21 cellular contexts compared by ENCODE assay signal in the genomic region with DNA sequence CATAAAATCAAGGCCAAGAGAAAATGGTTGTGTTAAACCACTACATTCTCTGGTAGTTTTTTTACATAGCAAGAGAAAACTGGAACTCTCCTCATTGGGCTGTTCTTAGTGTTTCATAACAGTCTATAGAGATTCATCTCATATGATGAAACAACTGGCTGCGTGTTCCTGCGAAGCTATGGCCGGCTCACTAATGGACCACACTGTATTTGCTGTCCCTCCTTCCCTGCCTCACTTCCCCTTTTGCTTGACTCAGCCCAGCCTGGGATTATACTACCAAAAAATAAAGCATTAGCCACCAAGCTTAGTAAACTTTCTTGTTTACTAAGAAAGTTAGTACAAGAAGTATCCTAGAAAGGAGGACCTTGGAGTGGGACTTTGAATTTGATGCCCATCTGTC. TPM values are rescaled to one million over a fixed set of nuclear protein-coding genes. Genes with fewer than 3 reads are reported as not detected.
DNase-seq lines count a peak whose midpoint lies in the region; ATAC-seq and TF ChIP-seq lines count a peak whose summit lies in the region.
"Had no signal": no experiment of that assay in that cellular context is flagged by ENCODE, and none has a peak within 500 bp of the region (broad histone marks: within the 10 kb centered on the region; RNA-seq: fewer than 3 reads in every experiment).

No MANE protein-coding gene starts in this region.

- no peaks in the 10 kb centered on the region for H3K9me3 ChIP-seq in left lung
- H3K9me3 ChIP-seq: BLaER1 treated with 17β-estradiol and CSF1 and Interleukin-3, amounts not matched to agents 10 nM and 100 nM; MG63; Peyer's patch; SK-N-SH had no signal

- no peaks in the 10 kb centered on the region for H3K36me3 Mint-ChIP-seq in activated T-helper 2 cell treated with anti-CD3 and anti-CD28 coated beads, Interferon-gamma antibody, Interleukin-2, Interleukin-4, amounts not matched to agents 10 μg/mL and 5 μg/mL and 100 μg/mL, durations not matched to agents 14 hours and 24 hours and 36 hours (ENCODE audit: low read depth)

- H3K27ac Mint-ChIP-seq in activated T-helper 2 cell treated with anti-CD3 and anti-CD28 coated beads, Interferon-gamma antibody, Interleukin-2, Interleukin-4, amounts not matched to agents 10 μg/mL and 5 μg/mL and 100 μg/mL, durations not matched to agents 14 hours and 24 hours and 36 hours, result no peak overlapping the region

- no peak overlapping the region for H3K27ac ChIP-seq in left lung
- H3K27ac ChIP-seq: BLaER1 treated with 17β-estradiol and CSF1 and Interleukin-3, amounts not matched to agents 10 nM and 100 nM; GM23248; Peyer's patch had no signal

- ATAC-seq in left lung, result peak; percentile 43
- ATAC-seq in HG03571 (IDR thresholded peaks at IDR 0.05; ENCODE audit: unreplicated experiment), result no peak
- ATAC-seq: HepG2, Right ventricle myocardium inferior had no signal

- H3K27me3 Mint-ChIP-seq in activated T-helper 2 cell treated with anti-CD3 and anti-CD28 coated beads, Interferon-gamma antibody, Interleukin-2, Interleukin-4, amounts not matched to agents 10 μg/mL and 5 μg/mL and 100 μg/mL, durations not matched to agents 14 hours and 24 hours and 36 hours (ENCODE audit: low read depth), result peaks cover 2% of the 10 kb centered on the region

- no peaks in the 10 kb centered on the region for H3K4me1 Mint-ChIP-seq in activated T-helper 2 cell treated with anti-CD3 and anti-CD28 coated beads, Interferon-gamma antibody, Interleukin-2, Interleukin-4, amounts not matched to agents 10 μg/mL and 5 μg/mL and 100 μg/mL, durations not matched to agents 14 hours and 24 hours and 36 hours (ENCODE audit: low read depth)

- no peaks in the 10 kb centered on the region for H3K36me3 ChIP-seq in left lung
- H3K36me3 ChIP-seq: BLaER1 treated with 17β-estradiol and CSF1 and Interleukin-3, amounts not matched to agents 10 nM and 100 nM; MG63; Peyer's patch had no signal

- H3K4me1 ChIP-seq in left lung, result no peaks in the 10 kb centered on the region
- H3K4me1 ChIP-seq: BLaER1 treated with 17β-estradiol and CSF1 and Interleukin-3, amounts not matched to agents 10 nM and 100 nM; Peyer's patch had no signal

- peak; percentile 55 for DNase-seq in CD1c-positive myeloid dendritic cell (ENCODE audit: extremely low spot score)
- DNase-seq in MV-4-11 (lab: John Stamatoyannopoulos, UW), result peak; percentile 94
- peak; percentile 80 for DNase-seq in SKM-1 treated with dmso at 0.1 percent for 144 hours (lab: John Stamatoyannopoulos, UW; ENCODE audit: unreplicated experiment)
- DNase-seq in left lung, result no peak
- no peak for DNase-seq in hippocampal formation (lab: John Stamatoyannopoulos, UW)
- DNase-seq in activated T-helper 2 cell treated with anti-CD3 and anti-CD28 coated beads, Interferon-gamma antibody, Interleukin-2, Interleukin-4, amounts not matched to agents 10 μg/mL and 5 μg/mL and 100 μg/mL, durations not matched to agents 14 hours and 24 hours and 36 hours (ENCODE audit: low spot score), result no peak
- DNase-seq in NCI-H1694 (lab: John Stamatoyannopoulos, UW), result no peak
- DNase-seq: DND-41, GM23248, MG63, NCI-H1417, NCI-H1930, NCI-H2171, NCI-H446 treated with DMSO at 0.1 percent for 48 hours, NCI-H748 treated with DMSO at 0.1 percent for 48 hours, Peyer's patch, SK-N-SH had no signal

- H3K9me3 Mint-ChIP-seq in activated T-helper 2 cell treated with anti-CD3 and anti-CD28 coated beads, Interferon-gamma antibody, Interleukin-2, Interleukin-4, amounts not matched to agents 10 μg/mL and 5 μg/mL and 100 μg/mL, durations not matched to agents 14 hours and 24 hours and 36 hours, result no peaks in the 10 kb centered on the region

- H3K27me3 ChIP-seq in left lung, result no peaks in the 10 kb centered on the region
- H3K27me3 ChIP-seq: BLaER1 treated with 17β-estradiol and CSF1 and Interleukin-3, amounts not matched to agents 10 nM and 100 nM; MG63; Peyer's patch had no signal

- TF ChIP-seq CTCF in left lung (IDR thresholded peaks at IDR 0.05), result no peak

- no peak overlapping the region for H3K4me3 Mint-ChIP-seq in activated T-helper 2 cell treated with anti-CD3 and anti-CD28 coated beads, Interferon-gamma antibody, Interleukin-2, Interleukin-4, amounts not matched to agents 10 μg/mL and 5 μg/mL and 100 μg/mL, durations not matched to agents 14 hours and 24 hours and 36 hours (ENCODE audit: low read depth)

- intact Hi-C loops in left lung (cut with DNase I), result no loop called here
- intact Hi-C loops in activated T-helper 2 cell treated with anti-CD3 and anti-CD28 coated beads, Interferon-gamma antibody, Interleukin-2, Interleukin-4, amounts not matched to agents 10 μg/mL and 5 μg/mL and 100 μg/mL, durations not matched to agents 14 hours and 24 hours and 36 hours (cut with micrococcal nuclease), result no loop called here

- H3K4me3 ChIP-seq in left lung, result no peak overlapping the region
- H3K4me3 ChIP-seq: BLaER1 treated with 17β-estradiol and CSF1 and Interleukin-3, amounts not matched to agents 10 nM and 100 nM; GM23248; MG63; Peyer's patch had no signal

RNA-seq across cellular contexts. Expression of a gene that starts 31.6 kb away (rescaled TPM):
- total RNA-seq in left lung, result 10 to 100 TPM; 21.8 to 33.9 TPM
- total RNA-seq in activated T-helper 2 cell treated with anti-CD3 and anti-CD28 coated beads, Interferon-gamma antibody, Interleukin-2, Interleukin-4, amounts not matched to agents 10 μg/mL and 5 μg/mL and 100 μg/mL, durations not matched to agents 14 hours and 24 hours and 36 hours, result 67.2 and 74.1 TPM in 2 replicates

Comparison
In these comparisons a context has a peak if more than half of its experiments do, and no peak if none do; other contexts are left out.
1. DNase-seq: peak in CD1c-positive myeloid dendritic cell (single experiment), MV-4-11 (single experiment) and SKM-1 treated with dmso at 0.1 percent for 144 hours (single experiment); none in left lung (0 of 2), hippocampal formation (0 of 2), activated T-helper 2 cell treated with anti-CD3 and anti-CD28 coated beads, Interferon-gamma antibody, Interleukin-2, Interleukin-4, amounts not matched to agents 10 μg/mL and 5 μg/mL and 100 μg/mL, durations not matched to agents 14 hours and 24 hours and 36 hours (single experiment) and NCI-H1694 (single experiment).